Comparison of ENCODE assay signal across 1 cellular context in the genomic region with DNA sequence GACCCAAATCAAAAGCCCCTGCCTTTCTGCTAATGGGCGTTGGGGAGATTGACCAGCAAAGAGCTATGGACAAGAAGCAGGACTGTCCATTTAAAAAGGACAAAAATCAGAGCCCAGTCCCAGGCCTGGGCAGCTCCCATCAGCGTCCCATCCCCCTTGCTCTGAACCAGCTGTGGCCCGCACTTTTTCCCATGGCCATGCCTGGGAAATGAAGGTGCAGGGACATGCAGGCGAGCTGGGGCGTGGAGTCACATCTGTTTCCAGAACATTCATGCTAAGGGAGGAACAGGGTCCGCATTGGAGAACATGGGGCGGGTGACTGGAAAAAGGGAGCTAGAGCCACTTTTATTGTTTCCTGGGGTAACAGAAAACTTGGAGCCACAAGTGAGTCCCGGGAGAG. TPM values are rescaled to one million over a fixed set of nuclear protein-coding genes. Genes with fewer than 3 reads are reported as not detected.
"Had no signal": no experiment of that assay in that cellular context is flagged by ENCODE, and none has a peak within 500 bp of the region (broad histone marks: within the 10 kb centered on the region; RNA-seq: fewer than 3 reads in every experiment).

No MANE protein-coding gene starts in this region.

RNA-seq across cellular contexts. Expression of a gene that starts 50.7 kb away (rescaled TPM):
- total RNA-seq: mammary epithelial cell had no signal
